19 cellular contexts compared by ENCODE assay signal in the genomic region with DNA sequence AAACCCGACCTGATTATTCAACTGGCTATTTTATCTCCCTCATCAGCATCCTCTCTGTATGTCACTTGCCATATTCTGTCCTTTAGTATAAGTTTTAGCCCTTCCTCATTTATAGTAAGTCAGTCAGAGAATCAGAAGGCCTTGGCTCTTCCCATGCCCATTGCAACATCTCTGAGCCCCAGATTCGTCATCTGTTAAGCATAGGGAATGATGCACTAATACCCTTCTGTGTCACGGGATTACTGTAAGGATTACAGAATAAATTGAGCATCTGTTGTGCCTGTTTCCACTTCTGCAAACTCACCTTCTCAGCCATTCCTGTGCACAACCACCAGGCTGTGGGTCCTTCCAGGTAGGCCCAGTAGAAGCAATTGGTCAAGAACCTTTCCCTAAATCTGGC.
DNase-seq lines count a peak whose midpoint lies in the region; ATAC-seq and TF ChIP-seq lines count a peak whose summit lies in the region.
"Had no signal": no experiment of that assay in that cellular context is flagged by ENCODE, and none has a peak within 500 bp of the region (broad histone marks: within the 10 kb centered on the region; RNA-seq: fewer than 3 reads in every experiment).

No MANE protein-coding gene starts in this region.

- intact Hi-C loops in MCF 10A (cut with micrococcal nuclease) = no loop called here
- intact Hi-C loops in breast epithelium (cut with DNase I; ENCODE audit: low total_unique reads) = no loop called here

- no peaks in the 10 kb centered on the region for H3K27me3 Mint-ChIP-seq in MCF 10A (ENCODE audit: insufficient read depth, unreplicated experiment)
- H3K27me3 Mint-ChIP-seq: CD4-positive, alpha-beta memory T cell had no signal

- TF ChIP-seq CTCF in MCF 10A (IDR thresholded peaks at IDR 0.05; ENCODE audit: unreplicated experiment) (no peak), breast epithelium (IDR thresholded peaks at IDR 0.05) (no peak), WERI-Rb-1 (IDR thresholded peaks at IDR 0.05; ENCODE audit: low read depth, low read length) (no peak)

- H3K4me1 Mint-ChIP-seq in MCF 10A (ENCODE audit: insufficient read depth, unreplicated experiment) = no peaks in the 10 kb centered on the region
- H3K4me1 Mint-ChIP-seq: CD4-positive, alpha-beta memory T cell had no signal

- H3K27ac ChIP-seq in breast epithelium (no peak overlapping the region), WERI-Rb-1 (no peak overlapping the region)
- H3K27ac ChIP-seq: 22Rv1 had no signal

- CTCF ChIA-PET in MCF 10A (lab: Yijun Ruan, JAX) = interaction anchor here (0.6 kb wide), 1 partner anchor 88 kb away, joined by 3 read pairs; no protein-coding TSS in a partner anchor

- peak overlapping the region; percentile 54 for H3K27ac Mint-ChIP-seq in MCF 10A (ENCODE audit: low read depth, unreplicated experiment)
- H3K27ac Mint-ChIP-seq: GM23338 had no signal

- no peaks in the 10 kb centered on the region for H3K27me3 ChIP-seq in breast epithelium
- H3K27me3 ChIP-seq in WERI-Rb-1 (ENCODE audit: insufficient read depth, low read depth, severe bottlenecking) = no peaks in the 10 kb centered on the region

- no peaks in the 10 kb centered on the region for H3K36me3 ChIP-seq in breast epithelium
- no peaks in the 10 kb centered on the region for H3K36me3 ChIP-seq in WERI-Rb-1

- POLR2A ChIA-PET in MCF 10A (lab: Yijun Ruan, JAX) = no interaction called here

- H3K36me3 Mint-ChIP-seq in MCF 10A (ENCODE audit: insufficient read depth, unreplicated experiment) = peaks cover 16% of the 10 kb centered on the region
- H3K36me3 Mint-ChIP-seq: CD4-positive, alpha-beta memory T cell had no signal

- H3K4me3 ChIP-seq in breast epithelium (no peak overlapping the region), WERI-Rb-1 (ENCODE audit: low read depth, low read length) (no peak overlapping the region)
- H3K4me3 ChIP-seq: GM23338 had no signal

- H3K9me3 Mint-ChIP-seq in MCF 10A (ENCODE audit: unreplicated experiment) = no peaks in the 10 kb centered on the region
- H3K9me3 Mint-ChIP-seq: CD4-positive, alpha-beta memory T cell had no signal

- H3K4me1 ChIP-seq in breast epithelium = no peaks in the 10 kb centered on the region

- BruUV-seq in MCF 10A (replicated peaks; lab: Mats Ljungman, UMichigan) = no TSS peak

- no peak for TF ChIP-seq POLR2A in breast epithelium (IDR thresholded peaks at IDR 0.05)

- ATAC-seq in HG03280 (IDR thresholded peaks at IDR 0.05; ENCODE audit: unreplicated experiment) (no peak), HG02870 (IDR thresholded peaks at IDR 0.05; ENCODE audit: unreplicated experiment) (no peak), GM19455 (IDR thresholded peaks at IDR 0.05; ENCODE audit: unreplicated experiment) (no peak)
- ATAC-seq: GM23338, Panc1 had no signal

- DNase-seq in MCF 10A (ENCODE audit: unreplicated experiment) (no peak), breast epithelium (ENCODE audit: low spot score in 2 of 2) (no peak), WERI-Rb-1 (peak; percentile 37), fibroblast of peridontal ligament (ENCODE audit: extremely low read depth) (peak; percentile 36), NCI-H2029 treated with DMSO at 0.1 percent for 48 hours (lab: John Stamatoyannopoulos, UW) (no peak)
- DNase-seq: Calu3; CD4-positive, alpha-beta memory T cell; DMS79 treated with DMSO at 0.1 percent for 48 hours; Karpas-422; NCI-H1417; NCI-H187 treated with DMSO at 0.1 percent for 48 hours; NCI-H2171; NCI-H446 treated with DMSO at 0.1 percent for 48 hours had no signal

- H3K9me3 ChIP-seq in breast epithelium (peaks cover 0 to 6% of the 10 kb centered on the region in 2 donors), WERI-Rb-1 (ENCODE audit: severe bottlenecking) (peaks cover 5% of the 10 kb centered on the region)

- H3K4me3 Mint-ChIP-seq in MCF 10A (ENCODE audit: unreplicated experiment) = no peak overlapping the region
- H3K4me3 Mint-ChIP-seq: CD4-positive, alpha-beta memory T cell; GM23338 had no signal

Comparison
In these comparisons a context has a peak if more than half of its experiments do, and no peak if none do; other contexts are left out.
1. DNase-seq: peak in WERI-Rb-1 (single experiment) and fibroblast of peridontal ligament (single experiment); none in MCF 10A (single experiment), breast epithelium (0 of 2) and NCI-H2029 treated with DMSO at 0.1 percent for 48 hours (single experiment).